Comparison of ENCODE assay signal across 17 cellular contexts in the genomic region with DNA sequence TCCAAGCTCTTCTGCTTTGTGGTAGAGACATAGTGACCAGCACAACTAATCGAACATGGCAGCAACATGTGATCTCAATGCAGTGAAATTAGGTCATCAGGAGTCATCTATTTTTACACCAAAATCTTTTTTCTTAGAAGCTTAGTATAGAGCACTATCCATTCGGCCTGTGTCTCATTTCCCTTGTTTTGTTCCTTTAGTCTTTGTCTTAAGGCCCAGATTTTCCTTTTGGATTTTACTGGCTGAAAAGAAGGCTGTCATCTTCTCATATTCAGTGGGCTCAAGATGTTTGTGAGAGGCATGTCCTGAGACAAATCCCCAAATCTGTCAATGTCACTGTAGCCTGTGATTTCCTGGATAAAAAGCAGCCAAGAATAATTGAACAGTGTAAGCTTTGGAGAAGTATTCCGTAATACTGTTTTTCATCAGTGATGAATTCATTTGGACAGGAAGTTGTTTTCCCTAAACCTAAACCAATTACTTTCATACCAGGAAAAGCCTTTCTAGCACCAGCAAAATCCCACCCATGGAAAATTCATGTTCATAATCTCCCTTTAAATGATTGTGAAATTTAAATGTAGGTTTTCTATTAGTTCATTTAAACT.
DNase-seq lines count a peak whose midpoint lies in the region; ATAC-seq lines count a peak whose summit lies in the region.
"Had no signal": no experiment of that assay in that cellular context is flagged by ENCODE, and none has a peak within 500 bp of the region (broad histone marks: within the 10 kb centered on the region; RNA-seq: fewer than 3 reads in every experiment).

No MANE protein-coding gene starts in this region.

- no peak for ATAC-seq in HG03439 (IDR thresholded peaks at IDR 0.05; ENCODE audit: unreplicated experiment)
- ATAC-seq: activated T-cell treated with anti-CD3 and anti-CD28 coated beads, Interleukin-2, amount 50 U/mL, for 4 hours; gastroesophageal sphincter; natural killer cell treated with Interleukin-12 subunit alpha and Interleukin-12 subunit beta and Interleukin-15 and Interleukin-18, amount 100 ng/mL, for 72 hours had no signal

- DNase-seq in HCEC 1CT (peak; percentile 12), amniotic epithelial cell (ENCODE audit: low read depth) (peak; percentile 13), foreskin melanocyte (peak; percentile 22), retina (peak; percentile 68), D341Med (ENCODE audit: low spot score) (no peak), DMS153 (lab: John Stamatoyannopoulos, UW) (no peak), NCI-H2171 (lab: John Stamatoyannopoulos, UW) (no peak)
- DNase-seq: activated CD4-positive, CD25-positive, alpha-beta regulatory T cell treated with anti-CD3 and anti-CD28 coated beads, Interleukin-2, amount 50 U/mL, for 72 hours; activated naive CD4-positive, alpha-beta T cell treated with Interleukin-2 at 50 U/mL for 16 hours; activated T-cell treated with anti-CD3 and anti-CD28 coated beads, Interleukin-2, amount 50 U/mL, for 4 hours; NCI-H187; NCI-H69; SHP77; testis had no signal

Comparison
In these comparisons a context has a peak if more than half of its experiments do, and no peak if none do; other contexts are left out.
1. DNase-seq: peak in HCEC 1CT (single experiment), amniotic epithelial cell (single experiment), foreskin melanocyte (single experiment) and retina (single experiment); none in D341Med (single experiment), DMS153 (single experiment) and NCI-H2171 (single experiment).